Comparison of ENCODE assay signal across 18 cellular contexts in the genomic region with DNA sequence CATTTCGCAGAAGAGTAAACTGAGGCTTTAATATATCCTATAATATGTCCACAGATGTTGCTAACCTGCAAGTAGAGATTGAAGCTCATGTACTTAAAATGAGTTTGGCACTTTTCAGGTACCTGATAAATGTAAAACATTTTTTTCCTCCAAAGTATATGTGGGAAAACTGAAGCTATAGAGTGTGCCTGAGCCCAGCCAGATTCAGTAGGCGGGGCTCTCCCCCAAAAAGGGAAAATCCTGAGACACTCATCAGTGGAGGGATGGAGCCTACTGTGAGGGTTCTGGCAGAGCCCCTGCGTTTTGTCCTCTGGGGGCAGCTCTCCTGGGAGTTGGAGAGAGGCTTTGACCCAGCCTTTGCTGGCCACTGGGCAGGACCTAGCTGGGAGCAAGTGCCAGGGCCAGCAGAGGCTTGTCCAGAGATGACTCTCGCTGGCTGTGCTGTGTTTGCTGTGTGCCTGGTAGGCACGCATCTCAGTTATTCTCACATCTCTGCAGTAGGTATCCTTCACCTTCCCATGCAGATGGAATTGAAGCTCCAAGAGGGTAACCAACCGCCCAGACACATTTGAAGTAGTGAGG.
A peak's percentile ranks its signal among the peaks of the same experiment; 100 is the strongest.
DNase-seq lines count a peak whose midpoint lies in the region; ATAC-seq, FAIRE-seq and TF ChIP-seq lines count a peak whose summit lies in the region.
"Had no signal": no experiment of that assay in that cellular context is flagged by ENCODE, and none has a peak within 500 bp of the region (broad histone marks: within the 10 kb centered on the region; RNA-seq: fewer than 3 reads in every experiment).

No MANE protein-coding gene starts in this region.

- no peaks in the 10 kb centered on the region for H3K9me3 ChIP-seq in PC-9 (ENCODE audit: insufficient read depth, low read depth)
- H3K9me3 ChIP-seq in keratinocyte (ENCODE audit: control insufficient read depth, low read depth, low read length) = no peaks in the 10 kb centered on the region
- H3K9me3 ChIP-seq in tibial artery = no peaks in the 10 kb centered on the region
- H3K9me3 ChIP-seq in esophagus squamous epithelium = no peaks in the 10 kb centered on the region
- H3K9me3 ChIP-seq: A549, BE2C, HAP-1 had no signal

- TF ChIP-seq CTCF in PC-9 (conservative IDR thresholded peaks at IDR 0.05) (no peak), coronary artery (IDR thresholded peaks at IDR 0.05) (no peak), keratinocyte (optimal IDR thresholded peaks at IDR 0.05 in 1 of 3, IDR thresholded peaks at IDR 0.05 in 1 of 3, conservative IDR thresholded peaks at IDR 0.05 in 1 of 3; ENCODE audit: extremely low read depth in 1 of 3, insufficient read depth in 2 of 3, low read length in 3 of 3) (no peak), tibial artery (IDR thresholded peaks at IDR 0.05) (no peak), esophagus squamous epithelium (IDR thresholded peaks at IDR 0.05) (no peak), endothelial cell (IDR thresholded peaks at IDR 0.05; ENCODE audit: unreplicated experiment) (no peak)

- H3K4me2 ChIP-seq in PC-9 (peak overlapping the region; percentile 82; the same call in 1 of the 2 replicates), keratinocyte (ENCODE audit: control insufficient read depth, extremely low read depth, insufficient read depth, low read depth, low read length) (no peak overlapping the region)
- H3K4me2 ChIP-seq: A549 had no signal

- no peak overlapping the region for H3K9ac ChIP-seq in keratinocyte (ENCODE audit: control insufficient read depth, extremely low read depth, insufficient read depth, low read length)
- H3K9ac ChIP-seq: GM23248 had no signal

- H3K27ac Mint-ChIP-seq in endothelial cell (ENCODE audit: unreplicated experiment) = no peak overlapping the region

- H3K9me2 ChIP-seq in PC-9 (ENCODE audit: insufficient read depth) = no peaks in the 10 kb centered on the region

- peaks cover 3% of the 10 kb centered on the region for H3K4me1 Mint-ChIP-seq in endothelial cell (ENCODE audit: unreplicated experiment)

- H3K4me3 ChIP-seq in PC-9 (no peak overlapping the region), coronary artery (no peak overlapping the region), keratinocyte (ENCODE audit: control insufficient read depth in 2 of 3, extremely low read depth in 1 of 3, insufficient read depth in 2 of 3, low read depth in 1 of 3, low read length in 3 of 3) (no peak overlapping the region), tibial artery (no peak overlapping the region), esophagus squamous epithelium (no peak overlapping the region)
- H3K4me3 ChIP-seq: A549, GM12878, GM23248, HAP-1 had no signal

- CTCF ChIA-PET in PC-9 (lab: Charles Lee) = no interaction called here

- ATAC-seq in HG02938 (IDR thresholded peaks at IDR 0.05; ENCODE audit: unreplicated experiment) = no peak
- ATAC-seq: GM12878 had no signal

- no peaks in the 10 kb centered on the region for H3K9me1 ChIP-seq in keratinocyte (ENCODE audit: control insufficient read depth, extremely low read depth, insufficient read depth, low read length)

- no peaks in the 10 kb centered on the region for H3K9me3 Mint-ChIP-seq in endothelial cell (ENCODE audit: unreplicated experiment)
- H3K9me3 Mint-ChIP-seq: CD4-positive, alpha-beta memory T cell had no signal

- TF ChIP-seq POLR2A in esophagus squamous epithelium (IDR thresholded peaks at IDR 0.05) = no peak

- dilution Hi-C loops in keratinocyte (cut with MboI; ENCODE audit: extremely low pct_ligation_motif_present, low sequenced_read_pairs) = no loop called here

- intact Hi-C loops in PC-9 (cut with micrococcal nuclease; ENCODE audit: unreplicated experiment) (no loop called here), tibial artery (cut with DNase I; ENCODE audit: low total_unique reads) (no loop called here), esophagus squamous epithelium (cut with DNase I) (no loop called here)

- H2AFZ ChIP-seq in PC-9 = no peak overlapping the region
- H2AFZ ChIP-seq in keratinocyte (ENCODE audit: control insufficient read depth, low read length) = no peak overlapping the region
- H2AFZ ChIP-seq: GM23248 had no signal

- FAIRE-seq in keratinocyte (lab: Jason Lieb, UNC) = peak; percentile 41
- FAIRE-seq: A549, GM12878, GM18507 had no signal

- H3K36me3 Mint-ChIP-seq in endothelial cell (ENCODE audit: low read depth, unreplicated experiment) = no peaks in the 10 kb centered on the region
- H3K36me3 Mint-ChIP-seq: CD4-positive, alpha-beta memory T cell had no signal

- no peak overlapping the region for H3K27ac ChIP-seq in PC-9
- H3K27ac ChIP-seq in coronary artery = peak overlapping the region; percentile 24 to 85
- H3K27ac ChIP-seq in keratinocyte (ENCODE audit: control insufficient read depth, insufficient read depth, low read length) = no peak overlapping the region
- peak overlapping the region; percentile 51 to 80 for H3K27ac ChIP-seq in tibial artery
- no peak overlapping the region for H3K27ac ChIP-seq in esophagus squamous epithelium
- H3K27ac ChIP-seq: A549, C4-2B, GM23248, HL-60 had no signal

- no peak overlapping the region for H3K4me3 Mint-ChIP-seq in endothelial cell (ENCODE audit: unreplicated experiment)
- H3K4me3 Mint-ChIP-seq: CD4-positive, alpha-beta memory T cell had no signal

- no peaks in the 10 kb centered on the region; the same call in 1 of the 2 replicates for H3K36me3 ChIP-seq in PC-9 (ENCODE audit: low read depth)
- H3K36me3 ChIP-seq in keratinocyte (ENCODE audit: control insufficient read depth in 2 of 2, extremely low read depth in 1 of 2, insufficient read depth in 2 of 2, low read length in 2 of 2) = no peaks in the 10 kb centered on the region
- H3K36me3 ChIP-seq in tibial artery = no peaks in the 10 kb centered on the region
- H3K36me3 ChIP-seq in esophagus squamous epithelium = no peaks in the 10 kb centered on the region
- H3K36me3 ChIP-seq: BE2C, HAP-1 had no signal

- H4K20me1 ChIP-seq in PC-9 (ENCODE audit: insufficient read depth) (no peaks in the 10 kb centered on the region), keratinocyte (ENCODE audit: control insufficient read depth, extremely low read depth, insufficient read depth, low read length) (no peaks in the 10 kb centered on the region)

- 81 to 86% methylated on average over 3 to 4 of the region's 6 CpGs for WGBS in esophagus squamous epithelium, 2 donors

- H3K4me1 ChIP-seq in PC-9 (replicated peaks; ENCODE audit: insufficient read depth) (peaks cover 46% of the 10 kb centered on the region), keratinocyte (ENCODE audit: control insufficient read depth, extremely low read depth, insufficient read depth, low read length) (peaks cover 16% of the 10 kb centered on the region), tibial artery (peaks cover 2 to 42% (median 16%) of the 10 kb centered on the region in 4 donors), esophagus squamous epithelium (peaks cover 0 to 27% (median 8%) of the 10 kb centered on the region in 3 donors)
- H3K4me1 ChIP-seq: A549, BE2C had no signal

- POLR2A ChIA-PET in PC-9 (lab: Charles Lee; ENCODE audit: unreplicated experiment) = no interaction called here

- DNase-seq in PC-9 (no peak), coronary artery (ENCODE audit: low spot score) (no peak), keratinocyte (ENCODE audit: low read depth, low spot score) (no peak), tibial artery (peak; percentile 22 to 89), esophagus squamous epithelium (lab: John Stamatoyannopoulos, UW) (no peak), endothelial cell (ENCODE audit: low spot score) (no peak)
- DNase-seq in activated CD8-positive, alpha-beta memory T cell treated with anti-CD3 and anti-CD28 coated beads for 24 hours = no peak
- DNase-seq: BE2C; CD4-positive, alpha-beta memory T cell; DMS79; GM23248 had no signal

- no TSS peak for BruUV-seq in PC-9 (replicated peaks; lab: Mats Ljungman, UMichigan)

- H3K79me2 ChIP-seq in PC-9 (ENCODE audit: low read depth) (peaks cover 28% of the 10 kb centered on the region), keratinocyte (ENCODE audit: control insufficient read depth, insufficient read depth, low read length) (no peaks in the 10 kb centered on the region)

- no peaks in the 10 kb centered on the region for H3K27me3 ChIP-seq in PC-9 (ENCODE audit: insufficient read depth, low read depth)
- no peaks in the 10 kb centered on the region for H3K27me3 ChIP-seq in keratinocyte (ENCODE audit: control insufficient read depth, extremely low read depth, insufficient read depth, low read length)
- no peaks in the 10 kb centered on the region for H3K27me3 ChIP-seq in tibial artery
- no peaks in the 10 kb centered on the region for H3K27me3 ChIP-seq in esophagus squamous epithelium
- H3K27me3 ChIP-seq: BE2C had no signal

- peaks cover 3% of the 10 kb centered on the region for H3K27me3 Mint-ChIP-seq in endothelial cell (ENCODE audit: unreplicated experiment)
- H3K27me3 Mint-ChIP-seq: CD4-positive, alpha-beta memory T cell had no signal

- H3F3A ChIP-seq in PC-9 (ENCODE audit: insufficient read depth, low read depth) = peaks cover 21% of the 10 kb centered on the region

Comparison
In these comparisons a context has a peak if more than half of its experiments do, and no peak if none do; other contexts are left out.
1. DNase-seq: peak in tibial artery (2 of 2); none in PC-9 (0 of 2), coronary artery (single experiment), keratinocyte (single experiment), esophagus squamous epithelium (single experiment), activated CD8-positive, alpha-beta memory T cell treated with anti-CD3 and anti-CD28 coated beads for 24 hours (single experiment) and endothelial cell (single experiment).
2. H3K27ac ChIP-seq: peak in coronary artery (2 of 2) and tibial artery (2 of 2); none in PC-9 (single experiment), keratinocyte (single experiment) and esophagus squamous epithelium (0 of 4).